14 cellular contexts compared by ENCODE assay signal in the genomic region with DNA sequence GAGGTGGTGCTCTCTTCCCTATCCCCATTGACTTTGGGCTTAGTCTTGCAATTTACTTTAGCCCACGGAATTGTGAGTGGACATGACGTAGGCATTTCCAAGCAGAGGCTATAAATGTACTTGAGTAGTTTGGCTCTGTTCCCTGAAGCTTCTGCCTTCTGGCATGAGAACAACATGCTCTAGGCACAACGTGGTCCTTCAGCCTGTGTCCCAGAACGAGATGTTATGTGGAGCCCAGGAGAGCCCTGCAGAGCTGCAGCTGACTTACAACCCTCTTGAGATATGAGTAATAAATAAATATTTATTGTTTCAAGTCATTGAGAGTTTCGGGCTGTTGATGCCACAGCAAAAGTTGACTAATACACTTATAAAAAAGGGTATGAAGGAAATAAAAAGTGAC.
DNase-seq lines count a peak whose midpoint lies in the region; ATAC-seq and TF ChIP-seq lines count a peak whose summit lies in the region.
"Had no signal": no experiment of that assay in that cellular context is flagged by ENCODE, and none has a peak within 500 bp of the region (broad histone marks: within the 10 kb centered on the region; RNA-seq: fewer than 3 reads in every experiment).

No MANE protein-coding gene starts in this region.

- DNase-seq in AG10803 (ENCODE audit: low read depth) (peak; percentile 79), LNCaP clone FGC (ENCODE audit: low read depth) (peak; percentile 30), fibroblast of the aortic adventitia (ENCODE audit: low read depth) (peak; percentile 77), psoas muscle (peak in 1 of 2 donors; percentile 62), HuH-7.5 (ENCODE audit: low spot score) (no peak), medulla oblongata (ENCODE audit: extremely low spot score) (no peak)
- DNase-seq in stimulated activated CD4-positive, alpha-beta T cell treated with anti-CD3 and anti-CD28 coated beads, Interleukin-12 subunit alpha, Interleukin-12 subunit beta, amount 100 ng/mL, for 4 hours = no peak
- DNase-seq: activated CD4-positive, alpha-beta T cell treated with anti-CD3 and anti-CD28 coated beads, Interleukin-2, amount 50 U/mL, for 1 hour; dermis blood vessel endothelial cell; NCI-H2171; nucleus accumbens; SHP77 had no signal

- no peaks in the 10 kb centered on the region for H3K4me1 ChIP-seq in psoas muscle
- H3K4me1 ChIP-seq: BLaER1 treated with 17β-estradiol and CSF1 and Interleukin-3, amounts not matched to agents 10 nM and 100 nM had no signal

- 10 to 27% (median 20%) methylated on average over 5 of the region's 5 CpGs for WGBS in psoas muscle, 3 donors

- intact Hi-C loops in psoas muscle (cut with DNase I) = no loop called here

- H3K9me3 ChIP-seq in psoas muscle = no peaks in the 10 kb centered on the region

- H3K27ac ChIP-seq in psoas muscle = no peak overlapping the region
- H3K27ac ChIP-seq: BLaER1 treated with 17β-estradiol and CSF1 and Interleukin-3, amounts not matched to agents 10 nM and 100 nM had no signal

- peaks cover 0 to 4% (median 2%) of the 10 kb centered on the region in 3 donors for H3K27me3 ChIP-seq in psoas muscle (ENCODE audit: insufficient read depth in 3 of 3, low read length in 2 of 3)
- H3K27me3 ChIP-seq: BLaER1 treated with 17β-estradiol and CSF1 and Interleukin-3, amounts not matched to agents 10 nM and 100 nM had no signal

- TF ChIP-seq CTCF in AG10803 (conservative IDR thresholded peaks at IDR 0.05; ENCODE audit: low read length) (no peak), LNCaP clone FGC (IDR thresholded peaks at IDR 0.05; ENCODE audit: control insufficient read depth, extremely low read depth, insufficient read depth) (no peak), fibroblast of the aortic adventitia (IDR thresholded peaks at IDR 0.05; ENCODE audit: insufficient read depth, low read length) (no peak), psoas muscle (IDR thresholded peaks at IDR 0.05) (no peak)

- H3K36me3 ChIP-seq in psoas muscle (ENCODE audit: insufficient read depth in 1 of 2, low read depth in 1 of 2) = no peaks in the 10 kb centered on the region
- H3K36me3 ChIP-seq: BLaER1 treated with 17β-estradiol and CSF1 and Interleukin-3, amounts not matched to agents 10 nM and 100 nM had no signal

- no peak overlapping the region for H3K4me3 ChIP-seq in AG10803 (ENCODE audit: low read length)
- no peak overlapping the region for H3K4me3 ChIP-seq in LNCaP clone FGC (ENCODE audit: low read depth, low read length)
- no peak overlapping the region for H3K4me3 ChIP-seq in fibroblast of the aortic adventitia (ENCODE audit: low read depth, low read length)
- H3K4me3 ChIP-seq in psoas muscle = no peak overlapping the region
- H3K4me3 ChIP-seq: BLaER1 treated with 17β-estradiol and CSF1 and Interleukin-3, amounts not matched to agents 10 nM and 100 nM had no signal

- peak in 3 of 4 donors; percentile 61 to 68 (median 68) for ATAC-seq in psoas muscle
- no peak for ATAC-seq in GM21515 (IDR thresholded peaks at IDR 0.05; ENCODE audit: unreplicated experiment)

Comparison
In these comparisons a context has a peak if more than half of its experiments do, and no peak if none do; other contexts are left out.
1. DNase-seq: peak in AG10803 (single experiment), LNCaP clone FGC (single experiment) and fibroblast of the aortic adventitia (single experiment); none in HuH-7.5 (single experiment), stimulated activated CD4-positive, alpha-beta T cell treated with anti-CD3 and anti-CD28 coated beads, Interleukin-12 subunit alpha, Interleukin-12 subunit beta, amount 100 ng/mL, for 4 hours (single experiment) and medulla oblongata (single experiment).